In genomic region chr3:154970796-154971195, GRCh38 we compare ENCODE assay signal across 18 cellular contexts.
DNase-seq lines count a peak whose midpoint lies in the region; ATAC-seq and TF ChIP-seq lines count a peak whose summit lies in the region.
"Had no signal": no experiment of that assay in that cellular context is flagged by ENCODE, and none has a peak within 500 bp of the region (broad histone marks: within the 10 kb centered on the region; RNA-seq: fewer than 3 reads in every experiment).

No MANE protein-coding gene starts in this region.

- peak overlapping the region; percentile 76 for H3K27ac ChIP-seq in osteoblast (ENCODE audit: low read depth, low read length)
- H3K27ac ChIP-seq: KMS-11, SJSA1, testis had no signal

- H3K4me1 ChIP-seq in osteoblast (ENCODE audit: insufficient read depth, low read length), result peaks cover 20% of the 10 kb centered on the region
- H3K4me1 ChIP-seq: pancreas, SJSA1, testis had no signal

- H3K79me2 ChIP-seq in osteoblast (ENCODE audit: insufficient read depth, low read length), result no peaks in the 10 kb centered on the region

- no peaks in the 10 kb centered on the region for H3K36me3 ChIP-seq in osteoblast (ENCODE audit: insufficient read depth, low read length)
- H3K36me3 ChIP-seq: pancreas, SJSA1 had no signal

- H3K4me1 Mint-ChIP-seq in chondrocyte (ENCODE audit: low read depth), result peaks cover 5% of the 10 kb centered on the region
- H3K4me1 Mint-ChIP-seq: central memory CD8-positive, alpha-beta T cell had no signal

- DNase-seq in AML-193 (lab: John Stamatoyannopoulos, UW) (peak; percentile 91 to 93), NOMO-1 (lab: John Stamatoyannopoulos, UW; ENCODE audit: unreplicated experiment in 2 of 2) (peak; percentile 65), epithelial cell of esophagus (ENCODE audit: low read depth) (peak; percentile 89), osteoblast (ENCODE audit: insufficient read length, low spot score, missing footprints) (no peak), chondrocyte (ENCODE audit: low spot score) (no peak), epidermal melanocyte (ENCODE audit: insufficient read length, low spot score) (no peak)
- DNase-seq: activated CD4-positive, alpha-beta T cell treated with anti-CD3 and anti-CD28 coated beads for 1 hour; C1 segment of cervical spinal cord; glutamatergic neuron; GOT3; NCI-H446; pancreas; testis had no signal

- TF ChIP-seq CTCF in epithelial cell of esophagus (IDR thresholded peaks at IDR 0.05; ENCODE audit: insufficient read depth, low read depth, low read length, missing control alignments) (no peak), osteoblast (IDR thresholded peaks at IDR 0.05; ENCODE audit: extremely low read depth, low read depth, low read length) (no peak), chondrocyte (IDR thresholded peaks at IDR 0.05) (no peak)

- no peaks in the 10 kb centered on the region for H3K27me3 ChIP-seq in osteoblast (ENCODE audit: insufficient read depth, low read length)
- H3K27me3 ChIP-seq: pancreas, SJSA1, testis had no signal

- peak overlapping the region; percentile 55 for H3K4me2 ChIP-seq in osteoblast (ENCODE audit: insufficient read depth, low read length)
- H3K4me2 ChIP-seq: KMS-11 had no signal

- no peaks in the 10 kb centered on the region for H4K20me1 ChIP-seq in osteoblast (ENCODE audit: insufficient read depth, low read length)

- H3K9me3 Mint-ChIP-seq in chondrocyte (ENCODE audit: low read depth), result no peaks in the 10 kb centered on the region

- no peak overlapping the region for H3K27ac Mint-ChIP-seq in chondrocyte (ENCODE audit: unreplicated experiment)

- no peaks in the 10 kb centered on the region for H3K36me3 Mint-ChIP-seq in chondrocyte (ENCODE audit: low read depth)

- H3K4me3 Mint-ChIP-seq in chondrocyte (ENCODE audit: unreplicated experiment), result no peak overlapping the region
- H3K4me3 Mint-ChIP-seq: central memory CD8-positive, alpha-beta T cell had no signal

- no peak overlapping the region for H2AFZ ChIP-seq in osteoblast (ENCODE audit: low read length)

- no peak for ATAC-seq in HG03139 (IDR thresholded peaks at IDR 0.05; ENCODE audit: unreplicated experiment)
- no peak for ATAC-seq in HG03342 (IDR thresholded peaks at IDR 0.05; ENCODE audit: unreplicated experiment)

- no peak overlapping the region for H3K4me3 ChIP-seq in epithelial cell of esophagus (ENCODE audit: low read length)
- H3K4me3 ChIP-seq in osteoblast (ENCODE audit: insufficient read depth, low read length), result no peak overlapping the region
- H3K4me3 ChIP-seq: pancreas, SJSA1, testis had no signal

- H3K9me3 ChIP-seq in osteoblast (ENCODE audit: low read depth, low read length), result no peaks in the 10 kb centered on the region
- H3K9me3 ChIP-seq: pancreas, SJSA1, testis had no signal

- H3K27me3 Mint-ChIP-seq in chondrocyte (ENCODE audit: low read depth), result no peaks in the 10 kb centered on the region
- H3K27me3 Mint-ChIP-seq: central memory CD8-positive, alpha-beta T cell had no signal

Comparison
In these comparisons a context has a peak if more than half of its experiments do, and no peak if none do; other contexts are left out.
1. DNase-seq: peak in AML-193 (2 of 2), NOMO-1 (2 of 2) and epithelial cell of esophagus (single experiment); none in osteoblast (single experiment), chondrocyte (single experiment) and epidermal melanocyte (single experiment).